Comparison of ENCODE assay signal across 14 cellular contexts in the genomic region with DNA sequence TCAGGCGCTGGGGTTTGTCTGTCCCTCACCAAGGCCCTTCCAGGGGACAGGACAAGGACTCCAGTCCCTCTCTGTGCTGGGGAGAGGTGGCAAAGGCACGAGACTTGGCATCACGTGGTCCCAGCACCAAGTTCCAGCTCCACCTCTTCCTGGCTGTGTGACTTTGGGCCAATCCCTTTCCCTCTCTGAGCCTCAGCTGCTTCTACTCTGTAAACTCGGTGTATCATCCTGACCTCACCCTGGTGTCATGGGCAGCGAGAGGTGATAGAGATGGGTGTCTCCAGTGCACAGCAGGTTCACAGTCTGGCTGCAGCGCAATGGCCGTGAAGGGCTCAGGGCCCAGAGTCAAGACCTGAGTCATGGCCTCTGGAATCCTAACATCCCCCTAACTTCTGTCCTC.
"Had no signal": no experiment of that assay in that cellular context is flagged by ENCODE, and none has a peak within 500 bp of the region (broad histone marks: within the 10 kb centered on the region; RNA-seq: fewer than 3 reads in every experiment).

No MANE protein-coding gene starts in this region.

- ATAC-seq: naive thymus-derived CD8-positive, alpha-beta T cell; stimulated activated effector memory CD8-positive, alpha-beta T cell treated with anti-CD3 and anti-CD28 coated beads, Interleukin-12 subunit alpha, Interleukin-12 subunit beta, amount 100 ng/mL, for 72 hours had no signal

- DNase-seq: activated CD4-positive, alpha-beta T cell treated with anti-CD3 and anti-CD28 coated beads, Interleukin-2, amount 50 U/mL, for 48 hours; activated naive CD4-positive, alpha-beta T cell treated with anti-CD3 and anti-CD28 coated beads, Interleukin-2, amount 50 U/mL, for 16 hours; activated T-cell treated with anti-CD3 and anti-CD28 coated beads, Interleukin-2, amount 50 U/mL, for 24 hours; effector CD8-positive, alpha-beta T cell; foreskin fibroblast; mesenchymal stem cell; retina; T1000; thyroid gland had no signal

- H3K36me3 Mint-ChIP-seq: naive thymus-derived CD8-positive, alpha-beta T cell had no signal

- H3K27ac Mint-ChIP-seq: activated T-cell treated with anti-CD3 and anti-CD28 coated beads, Interleukin-2, amount 50 U/mL, for 24 hours; stimulated activated effector memory CD8-positive, alpha-beta T cell treated with anti-CD3 and anti-CD28 coated beads, Interleukin-12 subunit alpha, Interleukin-12 subunit beta, amount 100 ng/mL, for 72 hours had no signal

- H3K36me3 ChIP-seq: thyroid gland had no signal

- H3K4me1 Mint-ChIP-seq: naive thymus-derived CD8-positive, alpha-beta T cell; stimulated activated effector memory CD8-positive, alpha-beta T cell treated with anti-CD3 and anti-CD28 coated beads, Interleukin-12 subunit alpha, Interleukin-12 subunit beta, amount 100 ng/mL, for 72 hours had no signal

- H3K4me1 ChIP-seq: thyroid gland had no signal

- H3K9me3 ChIP-seq: thyroid gland had no signal

- H3K4me3 Mint-ChIP-seq: activated T-cell treated with anti-CD3 and anti-CD28 coated beads, Interleukin-2, amount 50 U/mL, for 24 hours; naive thymus-derived CD8-positive, alpha-beta T cell; stimulated activated effector memory CD8-positive, alpha-beta T cell treated with anti-CD3 and anti-CD28 coated beads, Interleukin-12 subunit alpha, Interleukin-12 subunit beta, amount 100 ng/mL, for 72 hours had no signal

- H3K9me3 Mint-ChIP-seq: activated T-cell treated with anti-CD3 and anti-CD28 coated beads, Interleukin-2, amount 50 U/mL, for 24 hours; naive thymus-derived CD8-positive, alpha-beta T cell; stimulated activated effector memory CD8-positive, alpha-beta T cell treated with anti-CD3 and anti-CD28 coated beads, Interleukin-12 subunit alpha, Interleukin-12 subunit beta, amount 100 ng/mL, for 72 hours had no signal

- FAIRE-seq: endothelial cell of umbilical vein had no signal

- H3K4me3 ChIP-seq: coronary artery, thyroid gland had no signal

- H3K27me3 ChIP-seq: thyroid gland had no signal

- H3K27ac ChIP-seq: coronary artery, thyroid gland, VCaP had no signal
